10 cellular contexts compared by ENCODE assay signal in the genomic region with DNA sequence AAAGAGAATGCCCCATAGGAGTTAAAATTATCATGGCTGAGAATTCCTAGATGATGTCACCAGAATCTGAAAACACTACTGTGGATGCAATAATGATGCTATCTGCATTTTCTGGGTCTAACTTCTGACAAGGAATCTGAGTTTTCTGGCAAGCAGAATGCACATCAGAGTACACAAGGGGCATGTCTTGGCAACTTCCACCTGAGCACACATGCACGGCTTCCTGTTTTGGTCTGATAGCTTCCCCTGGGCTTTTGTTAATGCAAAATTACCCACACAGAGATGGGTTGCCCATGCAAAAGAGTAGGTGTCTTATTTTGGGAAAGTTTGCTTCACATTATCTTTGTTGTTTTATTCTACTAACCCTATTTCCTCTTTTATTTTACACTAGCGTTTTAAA.
DNase-seq lines count a peak whose midpoint lies in the region; ATAC-seq and TF ChIP-seq lines count a peak whose summit lies in the region.
"Had no signal": no experiment of that assay in that cellular context is flagged by ENCODE, and none has a peak within 500 bp of the region (broad histone marks: within the 10 kb centered on the region; RNA-seq: fewer than 3 reads in every experiment).

No MANE protein-coding gene starts in this region.

- no peak for TF ChIP-seq POLR2A in spleen (IDR thresholded peaks at IDR 0.05)

- no peak overlapping the region for H3K4me3 Mint-ChIP-seq in activated CD8-positive, alpha-beta memory T cell treated with anti-CD3 and anti-CD28 coated beads, Interleukin-2, amount 10 ng/mL, durations not matched to agents 7 days and 5 days
- H3K4me3 Mint-ChIP-seq in T-helper 1 cell treated with Interleukin-12 subunit alpha and Interleukin-12 subunit beta and Interleukin-4 antibody, amounts not matched to agents 30 μg/mL and 1 μg/mL, for 36 hours: peak overlapping the region; percentile 59

- peaks cover 30% of the 10 kb centered on the region for H3K4me1 Mint-ChIP-seq in activated CD8-positive, alpha-beta memory T cell treated with anti-CD3 and anti-CD28 coated beads, Interleukin-2, amount 10 ng/mL, durations not matched to agents 7 days and 5 days
- peaks cover 37% of the 10 kb centered on the region for H3K4me1 Mint-ChIP-seq in T-helper 1 cell treated with Interleukin-12 subunit alpha and Interleukin-12 subunit beta and Interleukin-4 antibody, amounts not matched to agents 30 μg/mL and 1 μg/mL, for 36 hours (ENCODE audit: low read depth)

- H3K4me1 ChIP-seq in spleen: peaks cover 0 to 24% (median 6%) of the 10 kb centered on the region in 6 donors
- H3K4me1 ChIP-seq: transverse colon had no signal

- no peaks in the 10 kb centered on the region for H3K9me3 ChIP-seq in spleen
- H3K9me3 ChIP-seq: transverse colon had no signal

- no peak for TF ChIP-seq CTCF in spleen (IDR thresholded peaks at IDR 0.05 in 8 of 11, conservative IDR thresholded peaks at IDR 0.05 in 3 of 11)

- H3K27ac ChIP-seq in spleen: peak overlapping the region in 2 of 8 donors; percentile 41 to 50
- H3K27ac ChIP-seq: transverse colon had no signal

- WGBS in spleen, 5 donors: 13 to 33% (median 18%) methylated on average over 2 of the region's 2 CpGs

- peak; percentile 60 for ATAC-seq in activated CD8-positive, alpha-beta memory T cell treated with anti-CD3 and anti-CD28 coated beads, Interleukin-2, amount 10 ng/mL, durations not matched to agents 7 days and 5 days
- ATAC-seq in HG02884 (IDR thresholded peaks at IDR 0.05; ENCODE audit: unreplicated experiment) (peak; percentile 71), sciatic nerve (no peak), HG03280 (IDR thresholded peaks at IDR 0.05; ENCODE audit: unreplicated experiment) (no peak)

- peak overlapping the region; percentile 78 for H3K27ac Mint-ChIP-seq in activated CD8-positive, alpha-beta memory T cell treated with anti-CD3 and anti-CD28 coated beads, Interleukin-2, amount 10 ng/mL, durations not matched to agents 7 days and 5 days
- H3K27ac Mint-ChIP-seq in T-helper 1 cell treated with Interleukin-12 subunit alpha and Interleukin-12 subunit beta and Interleukin-4 antibody, amounts not matched to agents 30 μg/mL and 1 μg/mL, for 36 hours: peak overlapping the region; percentile 67

- no peak for DNase-seq in activated CD8-positive, alpha-beta memory T cell treated with anti-CD3 and anti-CD28 coated beads, Interleukin-2, amount 10 ng/mL, durations not matched to agents 7 days and 5 days
- no peak for DNase-seq in activated CD8-positive, alpha-beta memory T cell treated with anti-CD3 and anti-CD28 coated beads, Interleukin-2, amount 50 U/mL, for 48 hours
- DNase-seq in spleen (peak; percentile 71), sciatic nerve (ENCODE audit: low spot score) (no peak)
- no peak for DNase-seq in effector CD8-positive, alpha-beta T cell (lab: John Stamatoyannopoulos, UW)
- DNase-seq: activated effector memory CD4-positive, alpha-beta T cell treated with anti-CD3 and anti-CD28 coated beads, Interleukin-2, amount 50 U/mL, for 16 hours; transverse colon had no signal

- no peaks in the 10 kb centered on the region for H3K36me3 ChIP-seq in spleen
- H3K36me3 ChIP-seq: transverse colon had no signal

- no peak overlapping the region for H3K4me3 ChIP-seq in spleen
- H3K4me3 ChIP-seq: transverse colon had no signal

- intact Hi-C loops in spleen (cut with DNase I; ENCODE audit: low total_unique reads): no loop called here
- intact Hi-C loops in sciatic nerve (cut with DNase I): no loop called here

- H3K36me3 Mint-ChIP-seq in activated CD8-positive, alpha-beta memory T cell treated with anti-CD3 and anti-CD28 coated beads, Interleukin-2, amount 10 ng/mL, durations not matched to agents 7 days and 5 days: peaks cover 44% of the 10 kb centered on the region
- H3K36me3 Mint-ChIP-seq in T-helper 1 cell treated with Interleukin-12 subunit alpha and Interleukin-12 subunit beta and Interleukin-4 antibody, amounts not matched to agents 30 μg/mL and 1 μg/mL, for 36 hours (ENCODE audit: low read depth): peaks cover 54% of the 10 kb centered on the region

- no peaks in the 10 kb centered on the region for H3K27me3 ChIP-seq in spleen (replicated peaks in 1 of 7)
- H3K27me3 ChIP-seq: transverse colon had no signal

- H3K9me3 Mint-ChIP-seq in activated CD8-positive, alpha-beta memory T cell treated with anti-CD3 and anti-CD28 coated beads, Interleukin-2, amount 10 ng/mL, durations not matched to agents 7 days and 5 days (ENCODE audit: low read depth): peaks cover 6% of the 10 kb centered on the region
- peaks cover 13% of the 10 kb centered on the region for H3K9me3 Mint-ChIP-seq in T-helper 1 cell treated with Interleukin-12 subunit alpha and Interleukin-12 subunit beta and Interleukin-4 antibody, amounts not matched to agents 30 μg/mL and 1 μg/mL, for 36 hours

- H3K27me3 Mint-ChIP-seq in activated CD8-positive, alpha-beta memory T cell treated with anti-CD3 and anti-CD28 coated beads, Interleukin-2, amount 10 ng/mL, durations not matched to agents 7 days and 5 days: no peaks in the 10 kb centered on the region
- H3K27me3 Mint-ChIP-seq in T-helper 1 cell treated with Interleukin-12 subunit alpha and Interleukin-12 subunit beta and Interleukin-4 antibody, amounts not matched to agents 30 μg/mL and 1 μg/mL, for 36 hours (ENCODE audit: low read depth): no peaks in the 10 kb centered on the region

- CTCF ChIA-PET in activated CD8-positive, alpha-beta memory T cell treated with anti-CD3 and anti-CD28 coated beads, Interleukin-2, amount 10 ng/mL, durations not matched to agents 7 days and 5 days (lab: Charles Lee): no interaction called here

Comparison
In these comparisons a context has a peak if more than half of its experiments do, and no peak if none do; other contexts are left out.
1. ATAC-seq: peak in activated CD8-positive, alpha-beta memory T cell treated with anti-CD3 and anti-CD28 coated beads, Interleukin-2, amount 10 ng/mL, durations not matched to agents 7 days and 5 days (single experiment) and HG02884 (single experiment); none in sciatic nerve (single experiment) and HG03280 (single experiment).